Comparison of ENCODE assay signal across 8 cellular contexts in the genomic region with DNA sequence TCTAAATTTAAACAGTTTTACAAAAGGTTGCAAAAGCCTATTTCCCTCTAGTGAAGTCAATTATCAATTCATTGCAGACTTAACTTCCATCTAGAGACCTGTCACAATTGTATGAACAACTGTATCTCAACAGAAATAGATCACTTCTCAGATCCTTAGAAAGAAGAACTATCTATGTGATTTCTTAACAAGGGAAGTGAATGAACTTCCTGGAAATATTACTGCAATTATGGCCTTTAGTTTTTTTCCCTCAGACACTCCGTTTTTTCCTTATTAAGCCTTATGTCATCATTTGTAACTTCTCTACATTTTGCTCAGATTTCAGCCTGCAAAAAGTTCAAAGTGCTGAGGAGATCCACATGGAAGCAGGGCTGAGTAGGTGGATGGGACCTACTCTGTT.
DNase-seq lines count a peak whose midpoint lies in the region; ATAC-seq and TF ChIP-seq lines count a peak whose summit lies in the region.
"Had no signal": no experiment of that assay in that cellular context is flagged by ENCODE, and none has a peak within 500 bp of the region (broad histone marks: within the 10 kb centered on the region; RNA-seq: fewer than 3 reads in every experiment).

No MANE protein-coding gene starts in this region.

- TF ChIP-seq EP300 in esophagus muscularis mucosa (IDR thresholded peaks at IDR 0.05), result no peak

- H3K4me3 ChIP-seq in HEK293 (ENCODE audit: low read depth, low read length), result no peak overlapping the region
- H3K4me3 ChIP-seq in esophagus muscularis mucosa, result no peak overlapping the region

- ATAC-seq in sciatic nerve (peak; percentile 38), GM18873 (IDR thresholded peaks at IDR 0.05; ENCODE audit: low FRiP score, unreplicated experiment) (no peak)

- 7% methylated on average over 1 of the region's 1 CpG for WGBS in esophagus muscularis mucosa

- peak overlapping the region; percentile 7; the same call in 1 of the 2 replicates for H3K27ac ChIP-seq in HEK293 (ENCODE audit: extremely low read depth, low read depth, low read length)
- H3K27ac ChIP-seq in esophagus muscularis mucosa (replicated peaks in 1 of 4), result peak overlapping the region in 3 of 4 donors; percentile 31 to 59 (median 54)
- H3K27ac ChIP-seq: VCaP had no signal

- H3K9me3 ChIP-seq in HEK293 (ENCODE audit: control insufficient read depth, insufficient read depth, low read depth, low read length) (no peaks in the 10 kb centered on the region), esophagus muscularis mucosa (no peaks in the 10 kb centered on the region)

- peak; percentile 16 for DNase-seq in SKM-1 (lab: John Stamatoyannopoulos, UW; ENCODE audit: unreplicated experiment)
- no peak for DNase-seq in esophagus muscularis mucosa (ENCODE audit: extremely low spot score)
- no peak for DNase-seq in sciatic nerve (ENCODE audit: low spot score)
- no peak for DNase-seq in hippocampal formation (lab: John Stamatoyannopoulos, UW)
- DNase-seq in NCI-H1105 (lab: John Stamatoyannopoulos, UW), result no peak

- CTCF ChIA-PET in HEK293 (lab: Yijun Ruan, JAX), result interaction anchor here (0.6 to 1.8 kb wide), 6 partner anchors 11 to 208 kb away, joined by 3 to 26 read pairs (median 4); no protein-coding TSS in a partner anchor

- TF ChIP-seq POLR2A in esophagus muscularis mucosa (IDR thresholded peaks at IDR 0.05; ENCODE audit: low read depth), result no peak

- TF ChIP-seq CTCF in HEK293 (tag by site-specific recombination; IDR thresholded peaks at IDR 0.05), result no peak
- TF ChIP-seq CTCF in esophagus muscularis mucosa (IDR thresholded peaks at IDR 0.05), result no peak

- POLR2A ChIA-PET in HEK293 (lab: Yijun Ruan, JAX), result no interaction called here

- H3K4me1 ChIP-seq in HEK293 (ENCODE audit: control insufficient read depth, insufficient read depth, low read length), result no peaks in the 10 kb centered on the region
- peaks cover 0 to 30% (median 20%) of the 10 kb centered on the region in 4 donors for H3K4me1 ChIP-seq in esophagus muscularis mucosa

- intact Hi-C loops in esophagus muscularis mucosa (cut with DNase I), result no loop called here
- intact Hi-C loops in sciatic nerve (cut with DNase I), result no loop called here

- no peaks in the 10 kb centered on the region for H3K36me3 ChIP-seq in HEK293 (ENCODE audit: control insufficient read depth in 2 of 2, insufficient read depth in 1 of 2, low read length in 2 of 2)
- H3K36me3 ChIP-seq in esophagus muscularis mucosa, result no peaks in the 10 kb centered on the region

- H3K27me3 ChIP-seq in esophagus muscularis mucosa, result no peaks in the 10 kb centered on the region

TF ChIP-seq in HEK293, 187 proteins besides CTCF, POLR2A, EP300 and RAD21:
- TF ChIP-seq, protein P1, sequence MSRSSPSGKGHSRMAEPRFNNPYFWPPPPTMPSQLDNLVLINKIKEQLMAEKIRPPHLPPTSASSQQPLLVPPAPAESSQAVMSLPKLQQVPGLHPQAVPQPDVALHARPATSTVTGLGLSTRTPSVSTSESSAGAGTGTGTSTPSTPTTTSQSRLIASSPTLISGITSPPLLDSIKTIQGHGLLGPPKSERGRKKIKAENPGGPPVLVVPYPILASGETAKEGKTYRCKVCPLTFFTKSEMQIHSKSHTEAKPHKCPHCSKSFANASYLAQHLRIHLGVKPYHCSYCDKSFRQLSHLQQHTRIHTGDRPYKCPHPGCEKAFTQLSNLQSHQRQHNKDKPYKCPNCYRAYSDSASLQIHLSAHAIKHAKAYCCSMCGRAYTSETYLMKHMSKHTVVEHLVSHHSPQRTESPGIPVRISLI (tag by site-specific recombination; IDR thresholded peaks at IDR 0.05), result no peak
- TF ChIP-seq WT1 (tag by site-specific recombination; IDR thresholded peaks at IDR 0.05), result no peak
